Comparison of ENCODE assay signal across 8 cellular contexts in the genomic region with DNA sequence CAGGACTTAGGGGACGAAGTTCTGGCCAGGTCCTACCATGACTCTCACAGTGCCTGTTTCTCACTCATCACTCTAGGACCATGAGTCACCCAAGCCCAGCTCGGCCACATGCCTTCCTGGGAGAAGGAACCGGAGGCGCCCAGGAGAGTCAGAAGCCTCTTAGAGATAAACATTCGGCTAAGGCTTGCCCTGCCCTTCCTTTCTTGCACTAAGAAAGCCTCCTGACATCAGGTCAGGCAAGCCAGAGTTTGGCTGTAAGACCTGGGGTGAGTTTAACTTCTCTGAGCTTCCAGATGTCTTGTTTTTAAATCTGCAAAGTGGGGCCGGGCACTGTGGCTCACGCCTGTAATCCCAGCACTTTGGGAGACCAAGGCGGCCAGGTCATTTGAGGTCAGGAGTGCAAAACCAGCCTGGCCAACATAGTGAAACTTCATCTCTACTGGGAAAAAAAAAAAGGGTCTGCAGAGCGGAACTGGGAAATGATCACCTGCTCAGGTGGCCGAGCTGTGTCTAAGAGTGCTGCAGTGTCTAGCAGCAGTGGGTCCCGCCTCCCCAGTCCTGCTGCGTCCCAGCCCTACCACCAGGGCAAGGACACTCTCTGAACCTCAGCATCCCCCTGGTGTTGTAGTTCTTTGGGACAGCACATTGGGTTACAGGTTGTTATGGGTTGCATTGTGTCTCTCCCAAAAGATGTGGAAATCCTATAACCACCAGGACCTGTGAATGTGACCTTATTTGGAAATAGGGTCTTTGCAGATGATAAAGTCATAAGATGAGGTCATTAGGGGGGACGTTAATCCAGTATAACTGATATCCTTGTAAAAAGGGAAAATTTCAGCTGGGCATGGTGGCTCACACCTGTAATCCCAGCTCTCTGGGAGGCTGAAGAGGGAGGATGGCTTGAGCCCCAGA. TPM values are rescaled to one million over a fixed set of nuclear protein-coding genes. Genes with fewer than 3 reads are reported as not detected.
DNase-seq lines count a peak whose midpoint lies in the region; ATAC-seq and TF ChIP-seq lines count a peak whose summit lies in the region.
"Had no signal": no experiment of that assay in that cellular context is flagged by ENCODE, and none has a peak within 500 bp of the region (broad histone marks: within the 10 kb centered on the region; RNA-seq: fewer than 3 reads in every experiment).

No MANE protein-coding gene starts in this region.

- no peak overlapping the region for H2BK120ac ChIP-seq in neuronal stem cell (ENCODE audit: low read depth, low read length)

- no peak overlapping the region for H4K8ac ChIP-seq in neuronal stem cell (ENCODE audit: low read depth, low read length)

- no peak overlapping the region for H2BK15ac ChIP-seq in neuronal stem cell (ENCODE audit: low read length)

- H3K9me3 ChIP-seq in neuronal stem cell (replicated peaks in 1 of 2; ENCODE audit: control insufficient read depth in 2 of 2, insufficient read depth in 1 of 2, low read depth in 1 of 2, low read length in 2 of 2) (peaks cover 0 to 5% of the 10 kb centered on the region in 2 donors), adrenal gland (replicated peaks in 1 of 3) (no peaks in the 10 kb centered on the region)

- peaks cover 8 to 12% of the 10 kb centered on the region in 2 donors for H3K4me1 ChIP-seq in neuronal stem cell (ENCODE audit: control insufficient read depth in 2 of 2, insufficient read depth in 1 of 2, low read depth in 1 of 2, low read length in 2 of 2)
- peaks cover 0 to 12% of the 10 kb centered on the region in 2 donors for H3K4me1 ChIP-seq in adrenal gland (replicated peaks in 1 of 2)

- no peak for TF ChIP-seq POLR2A in adrenal gland (IDR thresholded peaks at IDR 0.05)

- in situ Hi-C loops in KBM-7 (cut with MboI; ENCODE audit: low pct_unique_long_range_greater_than_20kb, low sequenced_read_pairs): no loop called here

- no peak overlapping the region for H3K27ac ChIP-seq in neuronal stem cell (replicated peaks; ENCODE audit: low read length)
- H3K27ac ChIP-seq in adrenal gland: no peak overlapping the region

- peak overlapping the region; percentile 29 for H2AFZ ChIP-seq in neuronal stem cell (ENCODE audit: low read length)

- ATAC-seq in activated CD4-positive, CD25-positive, alpha-beta regulatory T cell treated with anti-CD3 and anti-CD28 coated beads, Interleukin-2, amount 50 U/mL, for 24 hours: no peak

- intact Hi-C loops in adrenal gland (cut with DNase I): no loop called here

- H3K4me2 ChIP-seq in neuronal stem cell (ENCODE audit: insufficient read depth, low read length, poor library complexity, severe bottlenecking): no peak overlapping the region

- H3K4ac ChIP-seq in neuronal stem cell (ENCODE audit: low read length): no peak overlapping the region

- H3K4me3 ChIP-seq in neuronal stem cell (ENCODE audit: low read length in 2 of 2): no peak overlapping the region
- H3K4me3 ChIP-seq in adrenal gland: no peak overlapping the region

- no peak overlapping the region for H3K9ac ChIP-seq in neuronal stem cell (ENCODE audit: low read depth, low read length, poor library complexity)

- no peak for TF ChIP-seq CTCF in adrenal gland (IDR thresholded peaks at IDR 0.05)

- DNase-seq in GM03348 (ENCODE audit: low spot score) (peak; percentile 84), NCI-H226 (peak; percentile 93), dermis blood vessel endothelial cell (peak; percentile 73), neuronal stem cell (ENCODE audit: low spot score) (no peak), adrenal gland (no peak), KBM-7 (no peak)
- DNase-seq: NCI-H1930 had no signal

- H2AK5ac ChIP-seq in neuronal stem cell (ENCODE audit: low read depth, low read length): peak overlapping the region; percentile 88

- no peaks in the 10 kb centered on the region for H3K27me3 ChIP-seq in neuronal stem cell (ENCODE audit: control insufficient read depth in 3 of 3, insufficient read depth in 3 of 3, low read depth in 1 of 3, low read length in 3 of 3)
- no peaks in the 10 kb centered on the region for H3K27me3 ChIP-seq in adrenal gland

- no peak overlapping the region for H3K14ac ChIP-seq in neuronal stem cell (ENCODE audit: low read length)

- WGBS in neuronal stem cell (ENCODE audit: extremely low coverage in 2 of 2, insufficient read length in 2 of 2, insufficient replicate concordance in 1 of 2), 2 donors: no CpG with 5 or more reads among the region's 13 CpGs
- 82 to 88% (median 86%) methylated on average over 12 to 13 of the region's 13 CpGs for WGBS in adrenal gland, 4 donors

- no peak overlapping the region for H3K23ac ChIP-seq in neuronal stem cell (ENCODE audit: low read depth, low read length, poor library complexity)

- H4K91ac ChIP-seq in neuronal stem cell (ENCODE audit: low read depth, low read length, poor library complexity): no peak overlapping the region

- no peak overlapping the region for H2BK12ac ChIP-seq in neuronal stem cell (ENCODE audit: low read length)

- peaks cover 6% of the 10 kb centered on the region for H3K79me1 ChIP-seq in neuronal stem cell (ENCODE audit: low read depth, low read length)

- no peak overlapping the region for H3K18ac ChIP-seq in neuronal stem cell (ENCODE audit: low read length)

- H3K36me3 ChIP-seq in neuronal stem cell (replicated peaks in 1 of 2; ENCODE audit: control insufficient read depth in 2 of 2, insufficient read depth in 2 of 2, low read length in 2 of 2): peaks cover 4 to 10% of the 10 kb centered on the region in 2 donors
- no peaks in the 10 kb centered on the region for H3K36me3 ChIP-seq in adrenal gland (replicated peaks in 1 of 2)

- H2BK5ac ChIP-seq in neuronal stem cell (ENCODE audit: low read length): no peak overlapping the region

RNA-seq across cellular contexts. Expression of gene CARS1, which starts 1.8 kb away (rescaled TPM):
- total RNA-seq in dermis blood vessel endothelial cell: 40.7 and 46.0 TPM in 2 replicates
- polyA plus RNA-seq in neuronal stem cell (2013, experiment 1 of 2): 21.3 TPM
- 20.1 TPM for polyA plus RNA-seq in neuronal stem cell (2013, experiment 2 of 2)
- total RNA-seq in adrenal gland: 10 to 100 TPM; 25.5 to 46.7 (median 30.0) TPM
- 10 to 100 TPM; 31.1 to 35.2 (median 32.5) TPM for polyA plus RNA-seq in adrenal gland

Comparison
In these comparisons a context has a peak if more than half of its experiments do, and no peak if none do; other contexts are left out.
1. DNase-seq: peak in GM03348 (single experiment), NCI-H226 (single experiment) and dermis blood vessel endothelial cell (single experiment); none in neuronal stem cell (single experiment), adrenal gland (0 of 7) and KBM-7 (single experiment).